In genomic region chr4:704971-705277, GRCh38 we compare ENCODE assay signal across 8 cellular contexts. TPM values are rescaled to one million over a fixed set of nuclear protein-coding genes. Genes with fewer than 3 reads are reported as not detected.
DNase-seq lines count a peak whose midpoint lies in the region; ATAC-seq and TF ChIP-seq lines count a peak whose summit lies in the region.

No MANE protein-coding gene starts in this region.

- peaks cover 4% of the 10 kb centered on the region for H3K36me3 Mint-ChIP-seq in effector memory CD8-positive, alpha-beta T cell (ENCODE audit: insufficient read depth)
- H3K36me3 Mint-ChIP-seq in neural crest cell (ENCODE audit: low read depth): peaks cover 12% of the 10 kb centered on the region

- H3K27ac Mint-ChIP-seq in effector memory CD8-positive, alpha-beta T cell: peak overlapping the region; percentile 87 to 91
- no peak overlapping the region for H3K27ac Mint-ChIP-seq in neural crest cell (ENCODE audit: unreplicated experiment)

- peaks cover 16 to 22% of the 10 kb centered on the region in 2 donors for H3K4me1 Mint-ChIP-seq in effector memory CD8-positive, alpha-beta T cell (ENCODE audit: low read depth in 2 of 2)
- H3K4me1 Mint-ChIP-seq in neural crest cell: peaks cover 15% of the 10 kb centered on the region

- peaks cover 40 to 68% (median 53%) of the 10 kb centered on the region in 10 experiments for H3K4me1 ChIP-seq in BLaER1 treated with 17β-estradiol and CSF1 and Interleukin-3, amounts not matched to agents 10 nM and 100 nM

- peak overlapping the region; percentile 60 to 100 (median 73); a peak in 21 of 22 replicates for H3K27ac ChIP-seq in BLaER1 treated with 17β-estradiol and CSF1 and Interleukin-3, amounts not matched to agents 10 nM and 100 nM

- H3K4me2 ChIP-seq in BLaER1 treated with 17β-estradiol and CSF1 and Interleukin-3, amounts not matched to agents 10 nM and 100 nM: peak overlapping the region; percentile 55 to 92 (median 72)

- H3K36me3 ChIP-seq in BLaER1 treated with 17β-estradiol and CSF1 and Interleukin-3, amounts not matched to agents 10 nM and 100 nM: peaks cover under 1 to 23% (median 20%) of the 10 kb centered on the region in 11 experiments

- H4K20me1 ChIP-seq in BLaER1 treated with 17β-estradiol and CSF1 and Interleukin-3, amounts not matched to agents 10 nM and 100 nM: peaks cover 32 to 33% (median 32%) of the 10 kb centered on the region in 11 experiments

- ATAC-seq in effector memory CD8-positive, alpha-beta T cell (replicated peaks): no peak
- ATAC-seq in HG02884 (IDR thresholded peaks at IDR 0.05; ENCODE audit: unreplicated experiment) (no peak), HG02610 (IDR thresholded peaks at IDR 0.05; ENCODE audit: unreplicated experiment) (no peak), left lobe of liver (no peak), GM18868 (IDR thresholded peaks at IDR 0.05; ENCODE audit: unreplicated experiment) (no peak)

- H3K27me3 Mint-ChIP-seq in effector memory CD8-positive, alpha-beta T cell: no peaks in the 10 kb centered on the region
- H3K27me3 Mint-ChIP-seq in neural crest cell (ENCODE audit: low read depth): no peaks in the 10 kb centered on the region

- H3K27me3 ChIP-seq in BLaER1 treated with 17β-estradiol and CSF1 and Interleukin-3, amounts not matched to agents 10 nM and 100 nM: no peaks in the 10 kb centered on the region

- H3K9me3 ChIP-seq in BLaER1 treated with 17β-estradiol and CSF1 and Interleukin-3, amounts not matched to agents 10 nM and 100 nM (replicated peaks in 1 of 11): peaks cover 0 to 11% (median 0%) of the 10 kb centered on the region in 11 experiments; a peak in 6 of 22 replicates

- DNase-seq in LNCaP clone FGC (ENCODE audit: low read depth): no peak
- no peak for DNase-seq in effector memory CD8-positive, alpha-beta T cell
- DNase-seq in neural crest cell (ENCODE audit: low read depth, low spot score): no peak
- DNase-seq in left lobe of liver (ENCODE audit: low spot score): no peak

- peak overlapping the region in 10 of 11 experiments; percentile 56 to 100 (median 93); a peak in 18 of 22 replicates for H3K9ac ChIP-seq in BLaER1 treated with 17β-estradiol and CSF1 and Interleukin-3, amounts not matched to agents 10 nM and 100 nM

- peak overlapping the region; percentile 81 to 86 for H3K4me3 Mint-ChIP-seq in effector memory CD8-positive, alpha-beta T cell
- H3K4me3 Mint-ChIP-seq in neural crest cell: peak overlapping the region; percentile 86

- peak overlapping the region in 8 of 10 experiments; percentile 30 to 100 (median 60); a peak in 11 of 20 replicates for H3K4me3 ChIP-seq in BLaER1 treated with 17β-estradiol and CSF1 and Interleukin-3, amounts not matched to agents 10 nM and 100 nM
- peak overlapping the region; percentile 78 for H3K4me3 ChIP-seq in LNCaP clone FGC (ENCODE audit: low read depth, low read length)

- no peaks in the 10 kb centered on the region for H3K9me3 Mint-ChIP-seq in effector memory CD8-positive, alpha-beta T cell
- peaks cover 2% of the 10 kb centered on the region for H3K9me3 Mint-ChIP-seq in neural crest cell

- TF ChIP-seq CTCF in LNCaP clone FGC (IDR thresholded peaks at IDR 0.05; ENCODE audit: control insufficient read depth, extremely low read depth, insufficient read depth) (no peak), neural crest cell (conservative IDR thresholded peaks at IDR 0.05) (no peak)

RNA-seq across cellular contexts. Expression of gene PCGF3, which starts 0.7 kb away (rescaled TPM):
- total RNA-seq in neural crest cell: 58.5 and 61.2 TPM in 2 replicates
- total RNA-seq in left lobe of liver: 16.6 TPM

RNA-seq across cellular contexts. Expression of gene SLC49A3, which starts 16.0 kb away (rescaled TPM):
- total RNA-seq in neural crest cell (0.77 and 0.91 TPM in 2 replicates), left lobe of liver (7.6 TPM)

RNA-seq across cellular contexts. Expression of gene MYL5, which starts 30.6 kb away (rescaled TPM):
- total RNA-seq in neural crest cell (10.6 and 10.8 TPM in 2 replicates), left lobe of liver (7.4 TPM)

RNA-seq across cellular contexts. Expression of gene ATP5ME, which starts 30.8 kb away (rescaled TPM):
- 278 and 281 TPM in 2 replicates for total RNA-seq in neural crest cell
- 203 TPM for total RNA-seq in left lobe of liver
